In genomic region chr13:75333103-75333502, GRCh38 we compare ENCODE assay signal across 23 cellular contexts.
"Had no signal": no experiment of that assay in that cellular context is flagged by ENCODE, and none has a peak within 500 bp of the region (broad histone marks: within the 10 kb centered on the region; RNA-seq: fewer than 3 reads in every experiment).

No MANE protein-coding gene starts in this region.

- H3K9me3 ChIP-seq: ascending aorta, MG63, Peyer's patch had no signal

- H3K4me1 ChIP-seq: ascending aorta, Peyer's patch had no signal

- ATAC-seq: activated CD4-positive, CD25-positive, alpha-beta regulatory T cell treated with anti-CD3 and anti-CD28 coated beads, Interleukin-2, amount 50 U/mL, for 24 hours; activated CD8-positive, alpha-beta T cell treated with anti-CD3 and anti-CD28 coated beads for 36 hours; activated naive CD4-positive, alpha-beta T cell treated with anti-CD3 and anti-CD28 coated beads, Interleukin-2, amount 50 U/mL, for 72 hours; activated naive CD8-positive, alpha-beta T cell treated with anti-CD3 and anti-CD28 coated beads, Interleukin-2, amount 50 U/mL, for 24 hours had no signal

- H3K36me3 ChIP-seq: MG63, Peyer's patch had no signal

- H3K27ac ChIP-seq: ascending aorta, Peyer's patch, RWPE1 had no signal

- DNase-seq: activated CD4-positive, alpha-beta T cell treated with anti-CD3 and anti-CD28 coated beads for 4 hours; activated CD8-positive, alpha-beta memory T cell treated with anti-CD3 and anti-CD28 coated beads, Interleukin-2, amount 50 U/mL, for 4 hours; activated CD8-positive, alpha-beta T cell treated with anti-CD3 and anti-CD28 coated beads for 36 hours; activated naive CD4-positive, alpha-beta T cell; activated naive CD8-positive, alpha-beta T cell treated with anti-CD3 and anti-CD28 coated beads, Interleukin-2, amount 50 U/mL, for 24 hours; activated T-cell treated with anti-CD3 and anti-CD28 coated beads, Interleukin-2, amount 50 U/mL, for 1 hour; amniotic stem cell; MG63; MV-4-11; NCI-H1092 treated with DMSO at 0.1 percent for 48 hours; NCI-H1417 treated with DMSO at 0.1 percent for 48 hours; NCI-H1694; NCI-H2029; NCI-H2107; NCI-H2171 treated with DMSO at 0.1 percent for 48 hours; NCI-H226; NCI-H526 treated with DMSO at 0.1 percent for 48 hours; Peyer's patch; Right ventricle myocardium superior had no signal

- H3K4me3 ChIP-seq: ascending aorta, MG63, Peyer's patch had no signal

- H3K27me3 ChIP-seq: ascending aorta, MG63, Peyer's patch had no signal
